In genomic region chr18:49854681-49855080, GRCh38 we compare ENCODE assay signal across 17 cellular contexts.
"Had no signal": no experiment of that assay in that cellular context is flagged by ENCODE, and none has a peak within 500 bp of the region (broad histone marks: within the 10 kb centered on the region; RNA-seq: fewer than 3 reads in every experiment).

No MANE protein-coding gene starts in this region.

- H3K4me1 ChIP-seq: parathyroid adenoma, psoas muscle had no signal

- H3K27ac ChIP-seq: epithelial cell of prostate, esophagus muscularis mucosa, gastroesophageal sphincter, left ventricle myocardium inferior, lower lobe of right lung, parathyroid adenoma, psoas muscle had no signal

- H3K4me3 ChIP-seq: esophagus muscularis mucosa, gastroesophageal sphincter, left ventricle myocardium inferior, lower lobe of right lung, psoas muscle, smooth muscle cell had no signal

- H3K36me3 Mint-ChIP-seq: naive B cell had no signal

- H3K4me1 Mint-ChIP-seq: naive B cell had no signal

- H3K9me3 ChIP-seq: esophagus muscularis mucosa, gastroesophageal sphincter, left ventricle myocardium inferior, lower lobe of right lung, psoas muscle had no signal

- H3K4me3 Mint-ChIP-seq: naive B cell, nephron progenitor cell had no signal

- ATAC-seq: gastroesophageal sphincter, left cardiac atrium, lower lobe of right lung, psoas muscle had no signal

- H3K27ac Mint-ChIP-seq: naive B cell, nephron progenitor cell had no signal

- DNase-seq: effector memory CD4-positive, alpha-beta T cell; glutamatergic neuron; left cardiac atrium; left ventricle myocardium inferior; lower lobe of right lung; mesenchymal stem cell; naive B cell; nephron progenitor cell; psoas muscle; stimulated activated CD4-positive, alpha-beta T cell treated with anti-CD3 and anti-CD28 coated beads, Interleukin-2, amount 100 ng/mL, for 48 hours; stimulated activated naive CD4-positive, alpha-beta T cell treated with Interleukin-2 at 50 U/mL for 16 hours; trophoblast cell had no signal

- H3K36me3 ChIP-seq: esophagus muscularis mucosa, gastroesophageal sphincter, left ventricle myocardium inferior, lower lobe of right lung had no signal

- H3K9me3 Mint-ChIP-seq: naive B cell, nephron progenitor cell had no signal

- H3K27me3 Mint-ChIP-seq: naive B cell had no signal
